16 cellular contexts compared by ENCODE assay signal in the genomic region with DNA sequence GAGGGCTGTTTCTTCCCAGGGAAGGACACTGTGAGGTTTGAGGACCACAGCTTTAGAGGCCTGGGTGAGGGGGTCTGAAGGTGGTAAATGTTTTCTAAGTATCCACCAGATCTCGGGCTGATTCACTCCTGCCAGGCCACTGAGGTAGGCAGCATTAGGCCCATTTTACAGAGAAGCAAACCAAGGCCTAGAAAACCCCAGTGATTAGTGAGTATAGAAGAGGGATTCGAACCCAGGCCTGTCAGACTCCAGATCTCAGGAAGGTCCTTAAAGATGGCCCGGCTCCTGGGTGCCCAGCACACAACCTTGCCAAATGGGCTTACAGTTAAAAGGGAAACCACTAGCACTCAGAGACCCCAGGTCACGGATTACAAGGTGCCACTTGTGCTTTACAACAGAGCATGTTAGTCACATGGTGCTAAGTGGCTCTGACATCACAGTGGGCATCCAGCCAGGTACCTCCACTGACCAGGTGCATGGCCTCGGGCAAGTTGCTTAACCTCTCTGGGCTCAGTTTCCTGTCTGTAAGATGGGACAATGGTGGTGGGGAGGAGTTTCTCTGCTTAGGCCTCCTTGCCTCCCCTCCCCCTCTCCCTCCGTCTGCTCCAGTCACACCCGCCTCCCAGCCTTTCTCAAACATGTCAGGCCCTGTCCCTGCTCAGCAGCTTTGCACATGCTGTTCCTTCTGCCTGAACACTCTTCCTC. TPM values are rescaled to one million over a fixed set of nuclear protein-coding genes. Genes with fewer than 3 reads are reported as not detected.
DNase-seq lines count a peak whose midpoint lies in the region; FAIRE-seq and TF ChIP-seq lines count a peak whose summit lies in the region.
"Had no signal": no experiment of that assay in that cellular context is flagged by ENCODE, and none has a peak within 500 bp of the region (broad histone marks: within the 10 kb centered on the region; RNA-seq: fewer than 3 reads in every experiment).

No MANE protein-coding gene starts in this region.

- no peak overlapping the region for H3K18ac ChIP-seq in H1 (ENCODE audit: extremely low read depth, low read length)

- no peaks in the 10 kb centered on the region; the same call in 1 of the 2 replicates for H3K79me1 ChIP-seq in H1 (ENCODE audit: low read depth, low read length)

- peaks cover 0 to 10% (median 0%) of the 10 kb centered on the region in 4 experiments; a peak in 4 of 7 replicates for H3K4me1 ChIP-seq in H1 (replicated peaks in 1 of 4; ENCODE audit: control insufficient read depth in 3 of 4, insufficient read depth in 4 of 4, low read length in 3 of 4)
- H3K4me1 ChIP-seq: adrenal gland had no signal

- CTCF ChIA-PET in H1 (lab: Charles Lee; ENCODE audit: partially characterized antibody): no interaction called here

- H3K36me3 Mint-ChIP-seq in CD14-positive monocyte: peaks cover 5 to 8% of the 10 kb centered on the region in 2 donors

- H4K20me1 ChIP-seq in H1 (replicated peaks in 1 of 2; ENCODE audit: control insufficient read depth in 1 of 2, insufficient read depth in 2 of 2, low read length in 2 of 2): no peaks in the 10 kb centered on the region

- TF ChIP-seq POLR2A in H1 (IDR thresholded peaks at IDR 0.05; ENCODE audit: control extremely low read depth in 1 of 2, low read depth in 2 of 2, low read length in 2 of 2): no peak

- peaks cover 63% of the 10 kb centered on the region for H3K4me1 Mint-ChIP-seq in CD14-positive monocyte
- H3K4me1 Mint-ChIP-seq: activated T-helper 17 cell treated with anti-CD3 and anti-CD28 coated beads, Interleukin-2, amount 50 U/mL, for 72 hours had no signal

- H3K4me3 ChIP-seq in H1 (ENCODE audit: extremely low read depth in 1 of 4, insufficient read depth in 2 of 4, low read depth in 3 of 4, low read length in 4 of 4): no peak overlapping the region
- H3K4me3 ChIP-seq: adrenal gland, mucosa of descending colon, Peyer's patch, transverse colon had no signal

- POLR2A ChIA-PET in H1 (lab: Charles Lee; ENCODE audit: partially characterized antibody): no interaction called here

- H3K27ac Mint-ChIP-seq in CD14-positive monocyte: no peak overlapping the region
- H3K27ac Mint-ChIP-seq: activated T-helper 17 cell treated with anti-CD3 and anti-CD28 coated beads, Interleukin-2, amount 50 U/mL, for 72 hours had no signal

- H3K79me2 ChIP-seq in H1 (ENCODE audit: control insufficient read depth in 1 of 2, insufficient read depth in 2 of 2, low read length in 2 of 2): no peaks in the 10 kb centered on the region

- TF ChIP-seq RAD21 in H1 (IDR thresholded peaks at IDR 0.05 in 1 of 2, conservative IDR thresholded peaks at IDR 0.05 in 1 of 2; ENCODE audit: low read depth in 2 of 2, low read length in 2 of 2): no peak

- 0 out of 2 replicates have a peak overlapping the region, but pooled peaks have one; percentile 3 for H2BK20ac ChIP-seq in H1 (ENCODE audit: low read length)

- H4K5ac ChIP-seq in H1 (ENCODE audit: insufficient read length, low read depth, low read length): no peak overlapping the region

- no peaks in the 10 kb centered on the region for H3K36me3 ChIP-seq in H1 (ENCODE audit: control insufficient read depth in 2 of 4, insufficient read depth in 4 of 4, low read length in 3 of 4)
- H3K36me3 ChIP-seq: adrenal gland, Peyer's patch, transverse colon had no signal

- H4K91ac ChIP-seq in H1 (replicated peaks; ENCODE audit: insufficient read length, low read length): no peak overlapping the region

- intact Hi-C loops in CD14-positive monocyte (cut with micrococcal nuclease): no loop called here

- no peak overlapping the region for H3K14ac ChIP-seq in H1 (ENCODE audit: insufficient read length)

- H3K4me3 Mint-ChIP-seq in CD14-positive monocyte: no peak overlapping the region
- H3K4me3 Mint-ChIP-seq: activated T-helper 17 cell treated with anti-CD3 and anti-CD28 coated beads, Interleukin-2, amount 50 U/mL, for 72 hours had no signal

- no peak for FAIRE-seq in H1 (lab: Jason Lieb, UNC)

- H2BK12ac ChIP-seq in H1 (ENCODE audit: low read depth, low read length): no peak overlapping the region

- peaks cover 12 to 15% (median 14%) of the 10 kb centered on the region in 3 donors for H3K27me3 Mint-ChIP-seq in CD14-positive monocyte (ENCODE audit: low read depth in 3 of 3)

- no peak overlapping the region for H3K9ac ChIP-seq in H1 (replicated peaks in 1 of 4; ENCODE audit: extremely low read depth in 1 of 4, low read depth in 3 of 4, low read length in 3 of 4)

- no peak overlapping the region for H3K27ac ChIP-seq in H1 (ENCODE audit: low read depth, low read length)
- H3K27ac ChIP-seq: transverse colon had no signal

- DNase-seq in DMS53 (lab: John Stamatoyannopoulos, UW): peak; percentile 56
- no peak for DNase-seq in DMS53 treated with DMSO at 0.1 percent for 48 hours (lab: John Stamatoyannopoulos, UW; ENCODE audit: unreplicated experiment)
- peak; percentile 58 for DNase-seq in ELF-1 (ENCODE audit: low read depth, low spot score)
- DNase-seq in NCI-H748 treated with DMSO at 0.1 percent for 48 hours (lab: John Stamatoyannopoulos, UW): peak; percentile 32
- DNase-seq in H1 (ENCODE audit: low read depth in 1 of 2, low spot score in 2 of 2): no peak
- no peak for DNase-seq in CD14-positive monocyte (ENCODE audit: low spot score)
- DNase-seq in activated CD4-positive, alpha-beta T cell treated with anti-CD3 and anti-CD28 coated beads, Interleukin-2, amount 50 U/mL, for 1 hour: no peak
- no peak for DNase-seq in iPS-NIHi7 (ENCODE audit: extremely low spot score)
- DNase-seq: effector memory CD4-positive, alpha-beta T cell; hippocampal formation; mucosa of descending colon; retina; transverse colon had no signal

- H3K9me3 Mint-ChIP-seq in CD14-positive monocyte: peaks cover 2 to 10% (median 4%) of the 10 kb centered on the region in 7 donors
- H3K9me3 Mint-ChIP-seq: activated T-helper 17 cell treated with anti-CD3 and anti-CD28 coated beads, Interleukin-2, amount 50 U/mL, for 72 hours had no signal

- TF ChIP-seq CTCF in H1 (IDR thresholded peaks at IDR 0.05; ENCODE audit: control extremely low read depth in 1 of 3, insufficient read depth in 1 of 3, low read depth in 1 of 3, low read length in 3 of 3) (no peak), CD14-positive monocyte (IDR thresholded peaks at IDR 0.05) (no peak)

- no peaks in the 10 kb centered on the region for H3K9me3 ChIP-seq in H1 (ENCODE audit: insufficient read depth in 2 of 2, low read depth in 1 of 2, low read length in 1 of 2)
- H3K9me3 ChIP-seq: adrenal gland, mucosa of descending colon, Peyer's patch, transverse colon had no signal

- H2BK5ac ChIP-seq in H1 (ENCODE audit: low read depth, low read length): no peak overlapping the region

- H3K23ac ChIP-seq in H1 (ENCODE audit: insufficient read length): no peak overlapping the region

- no peak overlapping the region for H2BK15ac ChIP-seq in H1 (ENCODE audit: low read length)

- H4K8ac ChIP-seq in H1 (ENCODE audit: extremely low read depth, insufficient read depth, low read length): no peak overlapping the region; the same call in 1 of the 2 replicates

- H2BK120ac ChIP-seq in H1 (replicated peaks; ENCODE audit: low read depth, low read length): no peak overlapping the region

- H3K27me3 ChIP-seq in H1 (replicated peaks in 1 of 4; ENCODE audit: control insufficient read depth in 3 of 4, extremely low read depth in 1 of 4, insufficient read depth in 3 of 4, low read length in 3 of 4): no peaks in the 10 kb centered on the region; a peak in 1 of 7 replicates
- H3K27me3 ChIP-seq: adrenal gland, Peyer's patch, transverse colon had no signal

- no peak overlapping the region for H2AK5ac ChIP-seq in H1 (ENCODE audit: low read depth, low read length)

- TF ChIP-seq EP300 in H1 (IDR thresholded peaks at IDR 0.05; ENCODE audit: borderline replicate concordance in 1 of 2, low read depth in 2 of 2, low read length in 2 of 2): no peak

- 89% methylated on average over 7 of the region's 7 CpGs; no CpG with 5 or more reads in 1 of the 2 experiments for WGBS in H1 (ENCODE audit: extremely low coverage in 1 of 2, insufficient coverage in 1 of 2, insufficient read length in 1 of 2, insufficient replicate concordance in 2 of 2, low coverage in 1 of 2, low lambda C conversion rate in 2 of 2, missing lambda C conversion rate in 1 of 2), 2 experiments

- H3K56ac ChIP-seq in H1 (replicated peaks; ENCODE audit: insufficient read length, low read depth, low read length): no peak overlapping the region

- no peak overlapping the region for H2AFZ ChIP-seq in H1 (ENCODE audit: low read length)

- H3K4ac ChIP-seq in H1 (replicated peaks; ENCODE audit: insufficient read length, low read depth, low read length): no peak overlapping the region

- H3K23me2 ChIP-seq in H1 (ENCODE audit: low read depth, low read length): peaks cover 2% of the 10 kb centered on the region; the same call in 1 of the 2 replicates

- H3K4me2 ChIP-seq in H1 (ENCODE audit: insufficient read depth in 1 of 2, low read depth in 2 of 2, low read length in 2 of 2): no peak overlapping the region

TF ChIP-seq in H1, 55 proteins besides CTCF, POLR2A, EP300 and RAD21 (continues in another document):
- TF ChIP-seq NRF1 (IDR thresholded peaks at IDR 0.05; ENCODE audit: low read depth, low read length) (no peak), TAF1 (IDR thresholded peaks at IDR 0.05; ENCODE audit: low read depth, low read length) (no peak), HDAC2 (IDR thresholded peaks at IDR 0.05; ENCODE audit: borderline replicate concordance in 1 of 2, low read depth in 2 of 2, low read length in 2 of 2) (no peak), ASH2L (IDR thresholded peaks at IDR 0.05; ENCODE audit: low read length) (no peak), CHD2 (IDR thresholded peaks at IDR 0.05; ENCODE audit: low read length) (no peak)
- TF ChIP-seq, protein P1, sequence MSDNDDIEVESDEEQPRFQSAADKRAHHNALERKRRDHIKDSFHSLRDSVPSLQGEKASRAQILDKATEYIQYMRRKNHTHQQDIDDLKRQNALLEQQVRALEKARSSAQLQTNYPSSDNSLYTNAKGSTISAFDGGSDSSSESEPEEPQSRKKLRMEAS (IDR thresholded peaks at IDR 0.05): no peak

RNA-seq across cellular contexts. Expression of gene SIRPA, which starts 18.8 kb away (rescaled TPM):
- 4.3 and 4.4 TPM in 2 replicates for total RNA-seq in H1 (2021; fragmentation: NEBNext Ultra II Directional; extraction: Animal tissue kit (Norgen Biotek cat#: 25700))
- 3.9 and 5.7 TPM in 2 replicates for polyA plus RNA-seq in H1 (2011; rRNA removed)
- 3.2 TPM for polyA plus RNA-seq in H1 (2011; cell fraction: cytosol; rRNA removed)
- 6.7 TPM for polyA plus RNA-seq in H1 (2011; cell fraction: nucleus; rRNA removed)
- 4.9 to 6.1 TPM (median 5.2 TPM) in 4 replicates for polyA plus RNA-seq in H1 (2012, experiment 1 of 2)
- 4.8 TPM for polyA plus RNA-seq in H1 (2012, experiment 2 of 2)
- polyA plus RNA-seq in H1 (2013, experiment 1 of 2): 2.9 TPM
- polyA plus RNA-seq in H1 (2013, experiment 2 of 2): 3.1 TPM
- polyA minus RNA-seq in H1 (2011; rRNA and poly(A)+ RNA removed): 3.2 and 3.4 TPM in 2 replicates
- 3.3 TPM for polyA minus RNA-seq in H1 (2011; cell fraction: cytosol; rRNA and poly(A)+ RNA removed)
- 3.0 TPM for polyA minus RNA-seq in H1 (2011; cell fraction: nucleus; rRNA and poly(A)+ RNA removed)
- polyA plus RNA-seq in CD14-positive monocyte: 10 to 100 TPM; 28.4 to 58.3 TPM

Comparison
In these comparisons a context has a peak if more than half of its experiments do, and no peak if none do; other contexts are left out.
1. DNase-seq: peak in DMS53 (single experiment), ELF-1 (single experiment) and NCI-H748 treated with DMSO at 0.1 percent for 48 hours (single experiment); none in DMS53 treated with DMSO at 0.1 percent for 48 hours (single experiment), H1 (0 of 2), CD14-positive monocyte (single experiment), activated CD4-positive, alpha-beta T cell treated with anti-CD3 and anti-CD28 coated beads, Interleukin-2, amount 50 U/mL, for 1 hour (single experiment) and iPS-NIHi7 (single experiment).